Comparison of ENCODE assay signal across 1 cellular context in the genomic region with DNA sequence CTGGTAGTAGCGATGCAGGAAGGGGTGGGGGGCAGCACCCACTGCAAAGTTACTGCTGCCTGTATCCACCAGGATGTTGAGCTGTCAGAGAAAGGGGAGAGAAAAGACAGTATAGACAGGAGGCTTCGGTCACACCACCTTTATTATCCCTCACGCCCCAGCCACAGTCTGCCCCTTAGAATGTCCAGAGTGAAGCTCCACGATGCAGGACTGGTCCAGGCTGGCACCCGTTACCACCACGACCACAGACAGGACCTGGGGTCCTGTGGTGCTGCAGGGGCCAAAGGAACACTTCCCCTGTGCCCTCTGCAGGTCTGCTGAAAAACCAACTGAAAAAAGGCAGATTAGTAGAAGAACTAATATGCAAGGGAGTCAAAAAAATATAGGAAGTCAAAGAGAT.
TF ChIP-seq lines count a peak whose summit lies in the region.

No MANE protein-coding gene starts in this region.

TF ChIP-seq in HepG2, 621 proteins besides CTCF, POLR2A, EP300 and RAD21:
- TF ChIP-seq, protein P1, sequence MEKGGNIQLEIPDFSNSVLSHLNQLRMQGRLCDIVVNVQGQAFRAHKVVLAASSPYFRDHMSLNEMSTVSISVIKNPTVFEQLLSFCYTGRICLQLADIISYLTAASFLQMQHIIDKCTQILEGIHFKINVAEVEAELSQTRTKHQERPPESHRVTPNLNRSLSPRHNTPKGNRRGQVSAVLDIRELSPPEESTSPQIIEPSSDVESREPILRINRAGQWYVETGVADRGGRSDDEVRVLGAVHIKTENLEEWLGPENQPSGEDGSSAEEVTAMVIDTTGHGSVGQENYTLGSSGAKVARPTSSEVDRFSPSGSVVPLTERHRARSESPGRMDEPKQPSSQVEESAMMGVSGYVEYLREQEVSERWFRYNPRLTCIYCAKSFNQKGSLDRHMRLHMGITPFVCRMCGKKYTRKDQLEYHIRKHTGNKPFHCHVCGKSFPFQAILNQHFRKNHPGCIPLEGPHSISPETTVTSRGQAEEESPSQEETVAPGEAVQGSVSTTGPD (CRISPR knock-in tag; IDR thresholded peaks at IDR 0.05), result no peak
- no peak for TF ChIP-seq SP5 (CRISPR knock-in tag; IDR thresholded peaks at IDR 0.05; ENCODE audit: borderline replicate concordance, low read depth)
- TF ChIP-seq, protein P2, sequence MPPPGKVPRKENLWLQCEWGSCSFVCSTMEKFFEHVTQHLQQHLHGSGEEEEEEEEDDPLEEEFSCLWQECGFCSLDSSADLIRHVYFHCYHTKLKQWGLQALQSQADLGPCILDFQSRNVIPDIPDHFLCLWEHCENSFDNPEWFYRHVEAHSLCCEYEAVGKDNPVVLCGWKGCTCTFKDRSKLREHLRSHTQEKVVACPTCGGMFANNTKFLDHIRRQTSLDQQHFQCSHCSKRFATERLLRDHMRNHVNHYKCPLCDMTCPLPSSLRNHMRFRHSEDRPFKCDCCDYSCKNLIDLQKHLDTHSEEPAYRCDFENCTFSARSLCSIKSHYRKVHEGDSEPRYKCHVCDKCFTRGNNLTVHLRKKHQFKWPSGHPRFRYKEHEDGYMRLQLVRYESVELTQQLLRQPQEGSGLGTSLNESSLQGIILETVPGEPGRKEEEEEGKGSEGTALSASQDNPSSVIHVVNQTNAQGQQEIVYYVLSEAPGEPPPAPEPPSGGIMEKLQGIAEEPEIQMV (CRISPR knock-in tag; IDR thresholded peaks at IDR 0.05; ENCODE audit: low read depth), result no peak
- TF ChIP-seq REXO4 (CRISPR knock-in tag; IDR thresholded peaks at IDR 0.05; ENCODE audit: borderline replicate concordance), result no peak
- no peak for TF ChIP-seq RARA (CRISPR knock-in tag; IDR thresholded peaks at IDR 0.05)
- TF ChIP-seq ETV6 (CRISPR knock-in tag; conservative IDR thresholded peaks at IDR 0.05), result no peak
- no peak for TF ChIP-seq ZNF282 (IDR thresholded peaks at IDR 0.05; ENCODE audit: partially characterized antibody)
- no peak for TF ChIP-seq MZF1 (CRISPR knock-in tag; IDR thresholded peaks at IDR 0.05; ENCODE audit: borderline replicate concordance)
- TF ChIP-seq KDM2A (CRISPR knock-in tag; IDR thresholded peaks at IDR 0.05; ENCODE audit: borderline replicate concordance, low read depth), result no peak
- no peak for TF ChIP-seq ZNF256 (CRISPR knock-in tag; conservative IDR thresholded peaks at IDR 0.05)
- no peak for TF ChIP-seq FLYWCH1 (CRISPR knock-in tag; IDR thresholded peaks at IDR 0.05)
- TF ChIP-seq SMARCC2 (IDR thresholded peaks at IDR 0.05), result no peak
- TF ChIP-seq SALL1 (CRISPR knock-in tag; IDR thresholded peaks at IDR 0.05), result no peak
- TF ChIP-seq ARNTL (CRISPR knock-in tag; IDR thresholded peaks at IDR 0.05), result no peak
- TF ChIP-seq ZNF569 (CRISPR knock-in tag; IDR thresholded peaks at IDR 0.05; ENCODE audit: borderline replicate concordance), result no peak
- TF ChIP-seq, protein P3, sequence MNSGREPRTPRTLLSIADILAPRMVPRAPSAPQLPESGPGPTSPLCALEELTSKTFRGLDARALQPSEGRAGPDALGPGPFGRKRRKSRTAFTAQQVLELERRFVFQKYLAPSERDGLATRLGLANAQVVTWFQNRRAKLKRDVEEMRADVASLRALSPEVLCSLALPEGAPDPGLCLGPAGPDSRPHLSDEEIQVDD (CRISPR knock-in tag; IDR thresholded peaks at IDR 0.05; ENCODE audit: borderline replicate concordance), result no peak
